Comparison of ENCODE assay signal across 8 cellular contexts in the genomic region with DNA sequence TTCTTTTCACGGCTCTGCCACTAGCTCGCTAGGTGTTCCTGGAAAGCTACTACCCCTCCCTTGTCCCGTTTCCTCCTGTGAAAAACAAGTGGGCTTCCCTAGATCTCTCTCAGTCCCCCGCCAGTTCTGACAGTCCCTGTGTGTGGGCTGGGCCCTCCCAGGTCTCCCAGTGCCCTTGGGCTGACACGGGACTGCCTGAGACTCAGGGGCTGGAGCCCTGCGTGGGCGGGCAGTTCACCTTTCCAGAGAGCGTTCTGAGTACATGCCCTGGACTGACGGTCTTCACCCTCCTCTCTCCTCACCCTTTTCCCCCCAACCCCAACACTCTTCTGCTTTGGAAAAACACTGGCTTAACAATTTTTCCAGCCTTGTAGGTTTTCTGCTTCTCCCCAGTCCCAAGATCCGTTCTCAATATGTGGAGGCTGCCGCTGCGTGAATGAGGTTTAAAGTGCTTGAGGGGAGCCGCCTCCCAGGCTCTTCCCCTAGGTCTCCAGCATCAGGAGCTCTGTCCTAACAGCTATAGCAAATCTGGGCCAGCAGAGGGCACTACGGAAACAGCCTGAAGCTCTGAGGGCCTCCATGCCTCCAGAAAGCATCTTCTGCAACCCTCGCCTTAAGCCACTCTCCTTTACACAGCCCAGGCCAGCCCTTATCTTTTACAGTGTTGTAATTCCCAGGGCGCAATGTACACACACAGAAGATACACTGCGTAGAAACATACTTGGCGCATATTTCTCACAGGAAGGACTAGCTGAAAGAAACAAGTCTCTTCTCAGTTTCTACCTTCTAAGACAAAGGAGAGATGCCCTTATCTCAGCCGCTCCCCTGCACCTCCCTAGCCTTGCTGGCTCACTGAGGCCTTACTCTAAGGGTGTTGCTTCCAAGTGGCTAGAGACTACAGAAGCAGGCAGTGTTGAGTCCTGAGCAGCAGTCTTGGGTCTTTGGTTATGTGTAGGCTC. TPM values are rescaled to one million over a fixed set of nuclear protein-coding genes. Genes with fewer than 3 reads are reported as not detected.
DNase-seq lines count a peak whose midpoint lies in the region; ATAC-seq, FAIRE-seq and TF ChIP-seq lines count a peak whose summit lies in the region.

No MANE protein-coding gene starts in this region.

- DNase-seq in ACHN (peak; percentile 63), GM12892 (ENCODE audit: insufficient read length) (peak; percentile 41), NOMO-1 (lab: John Stamatoyannopoulos, UW; ENCODE audit: unreplicated experiment in 2 of 2) (peak; percentile 40 to 48), iPS-NIHi11 (ENCODE audit: low spot score) (peak; percentile 85), KG1 (lab: John Stamatoyannopoulos, UW) (no peak)
- DNase-seq in activated T-cell treated with anti-CD3 and anti-CD28 coated beads, Interleukin-2, amount 50 U/mL, for 1 hour = peak; percentile 27
- peak; percentile 24 for DNase-seq in stimulated activated CD8-positive, alpha-beta memory T cell treated with anti-CD3 and anti-CD28 coated beads, Interleukin-4, amount 100 ng/mL, for 24 hours (ENCODE audit: low read depth)

- in situ Hi-C loops in ACHN (cut with HindIII; ENCODE audit: low pct_ligation_motif_present, low pct_unique_long_range_greater_than_20kb, low sequenced_read_pairs) = no loop called here

- ATAC-seq in HG03045 (IDR thresholded peaks at IDR 0.05; ENCODE audit: unreplicated experiment) = peak; percentile 69

- FAIRE-seq in GM12892 (lab: Jason Lieb, UNC) = peak; percentile 44

- TF ChIP-seq POLR2A in GM12892 (IDR thresholded peaks at IDR 0.05; ENCODE audit: low read depth, low read length) = no peak

RNA-seq across cellular contexts. Expression of gene DCD, which starts 10.4 kb away (rescaled TPM):
- polyA plus RNA-seq in GM12892 (2012; ENCODE audit: missing spikeins) = not detected

RNA-seq across cellular contexts. Expression of gene LACRT, which starts 23.9 kb away (rescaled TPM):
- polyA plus RNA-seq in GM12892 (2012; ENCODE audit: missing spikeins) = not detected
